In the genomic region with DNA sequence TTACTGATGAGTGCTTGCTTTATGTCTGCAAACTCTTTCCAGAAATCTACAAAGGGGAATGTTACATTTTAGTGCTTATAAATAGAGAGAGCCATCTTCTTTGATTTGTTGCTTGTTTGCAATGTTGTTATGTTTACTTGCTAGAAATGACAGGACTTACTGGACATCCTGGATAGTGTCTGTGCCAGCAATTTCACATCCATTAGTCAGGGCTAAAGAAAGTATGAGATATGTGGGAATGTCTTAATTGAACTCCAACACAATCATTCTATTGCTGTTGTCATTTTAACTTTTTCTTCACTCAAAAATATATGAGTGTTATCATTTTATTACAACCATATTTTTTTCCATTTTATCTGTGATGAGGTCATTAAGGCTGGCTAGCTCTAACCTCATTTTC, we compare ENCODE assay signal across 22 cellular contexts.
A peak's percentile ranks its signal among the peaks of the same experiment; 100 is the strongest.
DNase-seq lines count a peak whose midpoint lies in the region; ATAC-seq lines count a peak whose summit lies in the region.
"Had no signal": no experiment of that assay in that cellular context is flagged by ENCODE, and none has a peak within 500 bp of the region (broad histone marks: within the 10 kb centered on the region; RNA-seq: fewer than 3 reads in every experiment).

No MANE protein-coding gene starts in this region.

- H3K9me3 Mint-ChIP-seq in naive thymus-derived CD8-positive, alpha-beta T cell, result no peaks in the 10 kb centered on the region
- no peaks in the 10 kb centered on the region for H3K9me3 Mint-ChIP-seq in activated CD8-positive, alpha-beta T cell treated with anti-CD3 and anti-CD28 coated beads, Interleukin-2, amount 10 ng/mL, durations not matched to agents 7 days and 5 days (ENCODE audit: insufficient read depth)

- H3K27ac Mint-ChIP-seq in naive thymus-derived CD8-positive, alpha-beta T cell, result no peak overlapping the region
- H3K27ac Mint-ChIP-seq in activated CD8-positive, alpha-beta T cell treated with anti-CD3 and anti-CD28 coated beads, Interleukin-2, amount 10 ng/mL, durations not matched to agents 7 days and 5 days, result no peak overlapping the region
- H3K27ac Mint-ChIP-seq: CD4-positive, alpha-beta memory T cell had no signal

- DNase-seq in AG08395 (ENCODE audit: low spot score), result peak; percentile 21
- DNase-seq in GM04503 (ENCODE audit: low read depth), result peak; percentile 58
- DNase-seq in amniotic epithelial cell (ENCODE audit: low read depth), result peak; percentile 40
- peak; percentile 20 for DNase-seq in iris pigment epithelial cell (ENCODE audit: low read depth)
- no peak for DNase-seq in ecto neural progenitor cell (ENCODE audit: low spot score)
- no peak for DNase-seq in NCI-H526 (lab: John Stamatoyannopoulos, UW)
- DNase-seq in naive thymus-derived CD8-positive, alpha-beta T cell, result no peak
- no peak for DNase-seq in activated CD8-positive, alpha-beta T cell treated with anti-CD3 and anti-CD28 coated beads, Interleukin-2, amount 10 ng/mL, durations not matched to agents 7 days and 5 days
- DNase-seq: CD4-positive, alpha-beta memory T cell; COR-L47; DMS53; GDM1; IMR-90; KG1; MM.1S; NCI-H1417; NCI-H1694 treated with DMSO at 0.1 percent for 48 hours; NCI-H2081; NCI-H2227 treated with DMSO at 0.1 percent for 48 hours; NCI-H510A; NCI-H774; SIG-M5 had no signal

- H3K4me3 Mint-ChIP-seq in naive thymus-derived CD8-positive, alpha-beta T cell, result no peak overlapping the region
- no peak overlapping the region for H3K4me3 Mint-ChIP-seq in activated CD8-positive, alpha-beta T cell treated with anti-CD3 and anti-CD28 coated beads, Interleukin-2, amount 10 ng/mL, durations not matched to agents 7 days and 5 days
- H3K4me3 Mint-ChIP-seq: CD4-positive, alpha-beta memory T cell had no signal

- CTCF ChIA-PET in activated CD8-positive, alpha-beta T cell treated with anti-CD3 and anti-CD28 coated beads, Interleukin-2, amount 10 ng/mL, durations not matched to agents 7 days and 5 days (lab: Charles Lee), result no interaction called here

- ATAC-seq in naive thymus-derived CD8-positive, alpha-beta T cell, result no peak
- ATAC-seq in activated CD8-positive, alpha-beta T cell treated with anti-CD3 and anti-CD28 coated beads, Interleukin-2, amount 10 ng/mL, durations not matched to agents 7 days and 5 days, result no peak

- H3K36me3 Mint-ChIP-seq in naive thymus-derived CD8-positive, alpha-beta T cell, result no peaks in the 10 kb centered on the region
- no peaks in the 10 kb centered on the region for H3K36me3 Mint-ChIP-seq in activated CD8-positive, alpha-beta T cell treated with anti-CD3 and anti-CD28 coated beads, Interleukin-2, amount 10 ng/mL, durations not matched to agents 7 days and 5 days (ENCODE audit: low read depth)
- H3K36me3 Mint-ChIP-seq: CD4-positive, alpha-beta memory T cell had no signal

- H3K27me3 Mint-ChIP-seq in naive thymus-derived CD8-positive, alpha-beta T cell, result peaks cover 0 to 13% (median 0%) of the 10 kb centered on the region in 5 donors
- H3K27me3 Mint-ChIP-seq in activated CD8-positive, alpha-beta T cell treated with anti-CD3 and anti-CD28 coated beads, Interleukin-2, amount 10 ng/mL, durations not matched to agents 7 days and 5 days (ENCODE audit: low read depth), result no peaks in the 10 kb centered on the region
- H3K27me3 Mint-ChIP-seq: CD4-positive, alpha-beta memory T cell had no signal

- no peaks in the 10 kb centered on the region for H3K4me1 Mint-ChIP-seq in naive thymus-derived CD8-positive, alpha-beta T cell
- H3K4me1 Mint-ChIP-seq in activated CD8-positive, alpha-beta T cell treated with anti-CD3 and anti-CD28 coated beads, Interleukin-2, amount 10 ng/mL, durations not matched to agents 7 days and 5 days (ENCODE audit: low read depth), result no peaks in the 10 kb centered on the region
- H3K4me1 Mint-ChIP-seq: CD4-positive, alpha-beta memory T cell had no signal

- POLR2A ChIA-PET in naive thymus-derived CD8-positive, alpha-beta T cell (lab: Charles Lee), result no interaction called here
- POLR2A ChIA-PET in activated CD8-positive, alpha-beta T cell treated with anti-CD3 and anti-CD28 coated beads, Interleukin-2, amount 10 ng/mL, durations not matched to agents 7 days and 5 days (lab: Charles Lee), result no interaction called here

Comparison
In these comparisons a context has a peak if more than half of its experiments do, and no peak if none do; other contexts are left out.
1. DNase-seq: peak in AG08395 (single experiment), GM04503 (single experiment), amniotic epithelial cell (single experiment) and iris pigment epithelial cell (single experiment); none in ecto neural progenitor cell (single experiment), NCI-H526 (0 of 2), naive thymus-derived CD8-positive, alpha-beta T cell (0 of 10) and activated CD8-positive, alpha-beta T cell treated with anti-CD3 and anti-CD28 coated beads, Interleukin-2, amount 10 ng/mL, durations not matched to agents 7 days and 5 days (single experiment).